In genomic region chr6:157830354-157831017, GRCh38 we compare ENCODE assay signal across 8 cellular contexts. TPM values are rescaled to one million over a fixed set of nuclear protein-coding genes. Genes with fewer than 3 reads are reported as not detected.
DNase-seq lines count a peak whose midpoint lies in the region; ATAC-seq, FAIRE-seq and TF ChIP-seq lines count a peak whose summit lies in the region.

No MANE protein-coding gene starts in this region.

- H3K79me2 ChIP-seq in GM12878 (ENCODE audit: control insufficient read depth, insufficient read depth, low read length) = no peaks in the 10 kb centered on the region

- H3K4me1 ChIP-seq in breast epithelium = peaks cover 0 to 18% of the 10 kb centered on the region in 2 donors
- peaks cover 15% of the 10 kb centered on the region; the same call in 1 of the 2 replicates for H3K4me1 ChIP-seq in GM12878 (ENCODE audit: control insufficient read depth, insufficient read depth, low read length)
- H3K4me1 ChIP-seq in BE2C = no peaks in the 10 kb centered on the region

- no peaks in the 10 kb centered on the region for H3K27me3 Mint-ChIP-seq in MCF 10A (ENCODE audit: insufficient read depth, unreplicated experiment)

- no peak overlapping the region for H3K27ac Mint-ChIP-seq in MCF 10A (ENCODE audit: low read depth, unreplicated experiment)

- peaks cover 5% of the 10 kb centered on the region for H3K36me3 Mint-ChIP-seq in MCF 10A (ENCODE audit: insufficient read depth, unreplicated experiment)

- no peaks in the 10 kb centered on the region for H3K36me3 ChIP-seq in breast epithelium
- H3K36me3 ChIP-seq in GM12878 (ENCODE audit: control insufficient read depth in 2 of 2, insufficient read depth in 2 of 2, low read length in 1 of 2) = no peaks in the 10 kb centered on the region
- no peaks in the 10 kb centered on the region for H3K36me3 ChIP-seq in brain microvascular endothelial cell (replicated peaks)
- H3K36me3 ChIP-seq in BE2C = no peaks in the 10 kb centered on the region

- H3K9me3 Mint-ChIP-seq in MCF 10A (ENCODE audit: unreplicated experiment) = no peaks in the 10 kb centered on the region

- H3K4me1 Mint-ChIP-seq in MCF 10A (ENCODE audit: insufficient read depth, unreplicated experiment) = peaks cover 41% of the 10 kb centered on the region

- ATAC-seq in HG03196 (IDR thresholded peaks at IDR 0.05; ENCODE audit: unreplicated experiment) (peak; percentile 88), GM12878 (peak; percentile 96)

- SMC1A ChIA-PET in GM12878 (lab: Charles Lee; ENCODE audit: uncharacterized antibody, unreplicated experiment) = interaction anchor here (0.9 to 2.7 kb wide), 5 partner anchors 8 to 70 kb away, joined by 4 to 10 read pairs (median 5); no protein-coding TSS in a partner anchor

- H3K9ac ChIP-seq in GM12878 (ENCODE audit: control insufficient read depth, insufficient read depth, low read length) = no peak overlapping the region

- H3K9me3 ChIP-seq in breast epithelium (no peaks in the 10 kb centered on the region), GM12878 (replicated peaks; ENCODE audit: control insufficient read depth, insufficient read depth, low read length) (peaks cover 15% of the 10 kb centered on the region), BE2C (no peaks in the 10 kb centered on the region)

- TF ChIP-seq POLR2A in breast epithelium (IDR thresholded peaks at IDR 0.05) = no peak
- no peak for TF ChIP-seq POLR2A in GM12878 (IDR thresholded peaks at IDR 0.05; ENCODE audit: low read depth, low read length)

- BruUV-seq in MCF 10A (replicated peaks; lab: Mats Ljungman, UMichigan) = no TSS peak
- no TSS peak for BruUV-seq in GM12878 (replicated peaks; lab: Mats Ljungman, UMichigan)

- CTCF ChIA-PET in MCF 10A (lab: Yijun Ruan, JAX) (interaction anchor here (5.5 kb wide), 1 partner anchor 74 kb away, joined by 31 read pairs; no protein-coding TSS in a partner anchor), GM12878 (lab: Yijun Ruan, JAX) (interaction anchor here (0.7 to 1.4 kb wide), 4 partner anchors 20 to 73 kb away, joined by 3 to 4 read pairs (median 3); no protein-coding TSS in a partner anchor)

- in situ Hi-C loops in GM12878 (cut with MboI) = no loop called here
- in situ Hi-C loops in brain microvascular endothelial cell (cut with HindIII; ENCODE audit: low pct_ligation_motif_present, low sequenced_read_pairs) = no loop called here

- TF ChIP-seq CTCF in breast epithelium (IDR thresholded peaks at IDR 0.05) = no peak
- no peak for TF ChIP-seq CTCF in MCF 10A (IDR thresholded peaks at IDR 0.05; ENCODE audit: unreplicated experiment)
- no peak for TF ChIP-seq CTCF in GM12878 (IDR thresholded peaks at IDR 0.05 in 2 of 3, conservative IDR thresholded peaks at IDR 0.05 in 1 of 3; ENCODE audit: control insufficient read depth in 2 of 3, extremely low read depth in 1 of 3, insufficient read depth in 1 of 3, low read depth in 3 of 3, low read length in 3 of 3)
- no peak for TF ChIP-seq CTCF in brain microvascular endothelial cell (IDR thresholded peaks at IDR 0.05; ENCODE audit: low read depth, low read length, missing control alignments)
- TF ChIP-seq CTCF in BE2C (IDR thresholded peaks at IDR 0.05; ENCODE audit: low read depth, low read length) = no peak

- no peak for TF ChIP-seq RAD21 in GM12878 (IDR thresholded peaks at IDR 0.05; ENCODE audit: insufficient read depth, low read depth, low read length)

- H3K27me3 ChIP-seq in breast epithelium (no peaks in the 10 kb centered on the region), GM12878 (replicated peaks in 1 of 2; ENCODE audit: control insufficient read depth in 2 of 2, insufficient read depth in 2 of 2, low read length in 1 of 2) (peaks cover 0 to 3% of the 10 kb centered on the region in 2 experiments; a peak in 1 of 4 replicates), brain microvascular endothelial cell (replicated peaks) (no peaks in the 10 kb centered on the region), BE2C (no peaks in the 10 kb centered on the region)

- RAD21 ChIA-PET in GM12878 (lab: Charles Lee; ENCODE audit: unreplicated experiment) = no interaction called here

- no peak overlapping the region for H3K4me3 Mint-ChIP-seq in MCF 10A (ENCODE audit: unreplicated experiment)

- H3K4me3 ChIP-seq in breast epithelium (no peak overlapping the region), GM12878 (no peak overlapping the region), brain microvascular endothelial cell (ENCODE audit: low read depth, low read length) (no peak overlapping the region), BE2C (ENCODE audit: low read depth, low read length) (no peak overlapping the region)

- intact Hi-C loops in breast epithelium (cut with DNase I; ENCODE audit: low total_unique reads) (loop anchor here (2.0 kb wide), 1 partner anchor 76 kb away; no protein-coding TSS in a partner anchor), MCF 10A (cut with micrococcal nuclease) (no loop called here), GM12878 (cut with micrococcal nuclease; ENCODE audit: unreplicated experiment) (loop anchor here (2.0 kb wide), 1 partner anchor 66 kb away; no protein-coding TSS in a partner anchor)

- H4K20me1 ChIP-seq in GM12878 (ENCODE audit: control insufficient read depth, insufficient read depth) = no peaks in the 10 kb centered on the region

- peak overlapping the region; percentile 32 for H3K4me2 ChIP-seq in GM12878 (ENCODE audit: control insufficient read depth, insufficient read depth)

- no peak overlapping the region for H2AFZ ChIP-seq in GM12878 (ENCODE audit: control insufficient read depth, low read depth, low read length)

- DNase-seq in breast epithelium (ENCODE audit: low spot score in 2 of 2) = no peak
- DNase-seq in MCF 10A (ENCODE audit: unreplicated experiment) = no peak
- peak; percentile 68 for DNase-seq in GM12878 (ENCODE audit: low read depth, low spot score)
- no peak for DNase-seq in SW480 (ENCODE audit: low spot score)
- no peak for DNase-seq in frontal cortex (ENCODE audit: low spot score in 2 of 2)
- no peak for DNase-seq in brain microvascular endothelial cell
- no peak for DNase-seq in BE2C

- FAIRE-seq in GM12878 (lab: Jason Lieb, UNC) (peak; percentile 73), frontal cortex (lab: Jason Lieb, UNC) (no peak)

- H3K27ac ChIP-seq in breast epithelium (peak overlapping the region; percentile 8 to 70), GM12878 (ENCODE audit: control insufficient read depth, insufficient read depth) (no peak overlapping the region), brain microvascular endothelial cell (no peak overlapping the region)

- POLR2A ChIA-PET in MCF 10A (lab: Yijun Ruan, JAX) (interaction anchor here (1.4 to 7.6 kb wide), 3 partner anchors 8 to 67 kb away, joined by 3 to 79 read pairs (median 4); no protein-coding TSS in a partner anchor), GM12878 (lab: Charles Lee) (no interaction called here)

- WGBS in GM12878 (ENCODE audit: insufficient coverage, insufficient replicate concordance, low lambda C conversion rate, missing lambda C conversion rate) = 10% methylated on average over 6 of the region's 6 CpGs

- peak; percentile 67 to 90; a peak in 3 of 4 replicates for TF ChIP-seq EP300 in GM12878 (IDR thresholded peaks at IDR 0.05; ENCODE audit: borderline replicate concordance in 1 of 2, control insufficient read depth in 1 of 2, low read depth in 2 of 2, low read length in 2 of 2)

TF ChIP-seq in GM12878, 131 proteins besides CTCF, POLR2A, EP300 and RAD21 (continues in another document):
- TF ChIP-seq, protein P1, sequence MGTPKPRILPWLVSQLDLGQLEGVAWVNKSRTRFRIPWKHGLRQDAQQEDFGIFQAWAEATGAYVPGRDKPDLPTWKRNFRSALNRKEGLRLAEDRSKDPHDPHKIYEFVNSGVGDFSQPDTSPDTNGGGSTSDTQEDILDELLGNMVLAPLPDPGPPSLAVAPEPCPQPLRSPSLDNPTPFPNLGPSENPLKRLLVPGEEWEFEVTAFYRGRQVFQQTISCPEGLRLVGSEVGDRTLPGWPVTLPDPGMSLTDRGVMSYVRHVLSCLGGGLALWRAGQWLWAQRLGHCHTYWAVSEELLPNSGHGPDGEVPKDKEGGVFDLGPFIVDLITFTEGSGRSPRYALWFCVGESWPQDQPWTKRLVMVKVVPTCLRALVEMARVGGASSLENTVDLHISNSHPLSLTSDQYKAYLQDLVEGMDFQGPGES (IDR thresholded peaks at IDR 0.05) = no peak
- TF ChIP-seq JUNB (IDR thresholded peaks at IDR 0.05) (no peak), NR2F1 (conservative IDR thresholded peaks at IDR 0.05) (0 out of 2 replicates have a peak, but pooled peaks have one; percentile 63), TCF7 (IDR thresholded peaks at IDR 0.05; ENCODE audit: borderline replicate concordance) (no peak), TBL1XR1 (IDR thresholded peaks at IDR 0.05; ENCODE audit: low read depth, low read length) (peak; percentile 34; the same call in 1 of the 2 replicates), NFXL1 (IDR thresholded peaks at IDR 0.05; ENCODE audit: borderline replicate concordance) (no peak), MYB (IDR thresholded peaks at IDR 0.05; ENCODE audit: borderline replicate concordance, low read depth, low read length) (0 out of 2 replicates have a peak, but pooled peaks have one; percentile 71), RUNX3 (IDR thresholded peaks at IDR 0.05; ENCODE audit: low read length) (peak; percentile 96)

RNA-seq across cellular contexts. Expression of gene SNX9, which starts 7.4 kb away (rescaled TPM):
- total RNA-seq in breast epithelium (10 to 100 TPM; 61.6 to 83.2 (median 75.7) TPM), MCF 10A (2022) (33.1 and 37.4 TPM in 2 replicates), GM12878 (2014; rRNA removed) (0.27 and 0.28 TPM in 2 replicates), GM12878 (2014; rRNA removed; fragmentation: Illumina TruSeq; extraction: Trizol) (0.28 and 0.36 TPM in 2 replicates), GM12878 (2021) (0.64 TPM in 2 replicates), frontal cortex (14.7 TPM)
- 10.9 and 11.5 TPM in 2 replicates for total RNA-seq in GM12878 (2013; cell fraction: nucleolus; rRNA removed)
- 2.0 TPM for polyA plus RNA-seq in GM12878 (2011; ENCODE audit: low read depth)
- polyA plus RNA-seq in GM12878 (2011; rRNA removed) (2.0 and 2.8 TPM in 2 replicates), GM12878 (2014; fragmentation: Illumina TruSeq; extraction: Trizol) (0.30 and 0.50 TPM in 2 replicates), GM12878 (2014; fragmentation: Nextera tagmentation; extraction: Ambion mirVana) (under 1 TPM; 0.03 to 0.05 TPM), GM12878 (2014; rRNA removed) (0.25 and 0.53 TPM in 2 replicates), GM12878 (2016; fragmentation: Nextera tagmentation; extraction: Ambion mirVana) (under 1 TPM; 0.31 to 0.39 TPM)
- 1.3 and 1.7 TPM in 2 replicates for polyA plus RNA-seq in GM12878 (2011; cell fraction: cytosol; rRNA removed)
- polyA plus RNA-seq in GM12878 (2011; cell fraction: nucleus; rRNA removed) = 1.8 and 2.4 TPM in 2 replicates
- 2.6 and 5.2 TPM in 2 replicates for polyA plus RNA-seq in GM12878 (2012)
- 1.7 and 1.8 TPM in 2 replicates for polyA minus RNA-seq in GM12878 (2011; rRNA and poly(A)+ RNA removed)
- polyA minus RNA-seq in GM12878 (2011; cell fraction: cytosol; rRNA and poly(A)+ RNA removed) = 1.0 and 1.9 TPM in 2 replicates
- 0.96 and 0.97 TPM in 2 replicates for polyA minus RNA-seq in GM12878 (2011; cell fraction: nucleus; rRNA and poly(A)+ RNA removed)
- polyA plus RNA-seq in BE2C (2012; ENCODE audit: insufficient read depth, insufficient read length, low read depth) = 16.1 TPM

Comparison
In these comparisons a context has a peak if more than half of its experiments do, and no peak if none do; other contexts are left out.
1. H3K27ac ChIP-seq: peak in breast epithelium (2 of 2); none in GM12878 (single experiment) and brain microvascular endothelial cell (single experiment).